31 cellular contexts compared by ENCODE assay signal in the genomic region with DNA sequence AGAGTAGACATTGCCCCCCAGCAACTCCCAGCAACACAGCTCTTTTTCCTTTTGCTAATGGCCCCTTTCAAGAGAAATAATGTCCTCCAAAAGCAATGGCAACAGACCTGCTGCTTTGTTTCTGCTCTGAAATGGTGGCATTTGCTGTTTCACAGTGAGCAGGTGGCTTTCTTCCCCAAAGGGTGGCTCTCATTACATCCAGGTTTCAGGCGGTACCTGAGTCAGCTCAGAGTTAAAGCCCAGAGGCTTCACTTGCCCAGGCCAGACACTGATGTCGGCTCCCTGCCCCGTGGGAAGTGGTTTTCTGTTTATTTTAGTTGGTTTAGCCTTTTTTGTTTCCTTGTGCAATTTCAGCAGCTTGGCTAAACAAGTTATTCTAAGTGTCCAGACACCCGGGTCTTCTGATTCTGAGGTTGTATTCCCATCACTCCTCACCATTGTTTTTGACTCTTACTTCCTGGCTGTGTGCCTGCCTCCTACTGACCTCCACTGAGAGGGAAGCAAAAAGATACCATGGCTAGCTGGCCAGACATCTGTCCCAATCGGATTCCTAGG. TPM values are rescaled to one million over a fixed set of nuclear protein-coding genes. Genes with fewer than 3 reads are reported as not detected.
DNase-seq lines count a peak whose midpoint lies in the region; ATAC-seq, FAIRE-seq and TF ChIP-seq lines count a peak whose summit lies in the region.
"Had no signal": no experiment of that assay in that cellular context is flagged by ENCODE, and none has a peak within 500 bp of the region (broad histone marks: within the 10 kb centered on the region; RNA-seq: fewer than 3 reads in every experiment).

No MANE protein-coding gene starts in this region.

- TF ChIP-seq CTCF in OCI-LY1 (IDR thresholded peaks at IDR 0.05; ENCODE audit: low read length) (no peak), H1 (IDR thresholded peaks at IDR 0.05; ENCODE audit: control extremely low read depth in 1 of 3, insufficient read depth in 1 of 3, low read depth in 1 of 3, low read length in 3 of 3) (no peak), thyroid gland (IDR thresholded peaks at IDR 0.05) (no peak)

- H3K4me3 Mint-ChIP-seq in activated T-helper 17 cell treated with anti-CD3 and anti-CD28 coated beads, Interleukin-2, amount 50 U/mL, for 72 hours = no peak overlapping the region
- H3K4me3 Mint-ChIP-seq: activated CD4-positive, alpha-beta T cell treated with anti-CD3 and anti-CD28 coated beads, Interleukin-2, amount 10 ng/mL, durations not matched to agents 24 days and 14 days; activated naive CD4-positive, alpha-beta T cell treated with anti-CD3 and anti-CD28 coated beads, Interleukin-2, amount 10 ng/mL, durations not matched to agents 7 days and 5 days; CD8-positive, alpha-beta T cell; naive B cell; T-helper 2 cell treated with Interferon-gamma antibody and Interleukin-4, amounts not matched to agents 5 μg/mL and 100 μg/mL, for 36 hours had no signal

- no peak overlapping the region for H2BK120ac ChIP-seq in H1 (replicated peaks; ENCODE audit: low read depth, low read length)

- no peaks in the 10 kb centered on the region for H3K9me3 Mint-ChIP-seq in activated T-helper 17 cell treated with anti-CD3 and anti-CD28 coated beads, Interleukin-2, amount 50 U/mL, for 72 hours
- H3K9me3 Mint-ChIP-seq: activated CD4-positive, alpha-beta T cell treated with anti-CD3 and anti-CD28 coated beads, Interleukin-2, amount 10 ng/mL, durations not matched to agents 24 days and 14 days; activated naive CD4-positive, alpha-beta T cell treated with anti-CD3 and anti-CD28 coated beads, Interleukin-2, amount 10 ng/mL, durations not matched to agents 7 days and 5 days; CD8-positive, alpha-beta T cell; naive B cell; T-helper 2 cell treated with Interferon-gamma antibody and Interleukin-4, amounts not matched to agents 5 μg/mL and 100 μg/mL, for 36 hours had no signal

- no peak overlapping the region for H4K5ac ChIP-seq in H1 (ENCODE audit: insufficient read length, low read depth, low read length)

- H3K4me3 ChIP-seq in OCI-LY1 (ENCODE audit: low read depth, low read length, poor library complexity, severe bottlenecking) (no peak overlapping the region), H1 (ENCODE audit: extremely low read depth in 1 of 4, insufficient read depth in 2 of 4, low read depth in 3 of 4, low read length in 4 of 4) (no peak overlapping the region), thyroid gland (replicated peaks in 1 of 3) (no peak overlapping the region)
- H3K4me3 ChIP-seq: A549, gastroesophageal sphincter, left lung, smooth muscle cell had no signal

- TF ChIP-seq RAD21 in H1 (IDR thresholded peaks at IDR 0.05 in 1 of 2, conservative IDR thresholded peaks at IDR 0.05 in 1 of 2; ENCODE audit: low read depth in 2 of 2, low read length in 2 of 2) = no peak

- 93% methylated on average over 5 of the region's 5 CpGs; no CpG with 5 or more reads in 1 of the 2 experiments for WGBS in H1 (ENCODE audit: extremely low coverage in 1 of 2, insufficient coverage in 1 of 2, insufficient read length in 1 of 2, insufficient replicate concordance in 2 of 2, low coverage in 1 of 2, low lambda C conversion rate in 2 of 2, missing lambda C conversion rate in 1 of 2), 2 experiments
- 31 to 34% methylated on average over 5 of the region's 5 CpGs for WGBS in thyroid gland, 2 donors

- H4K8ac ChIP-seq in H1 (ENCODE audit: extremely low read depth, insufficient read depth, low read length) = peak overlapping the region; percentile 7; the same call in 1 of the 2 replicates

- H2AK5ac ChIP-seq in H1 (ENCODE audit: low read depth, low read length) = no peak overlapping the region

- H3K14ac ChIP-seq in H1 (ENCODE audit: insufficient read length) = no peak overlapping the region

- no peak overlapping the region for H4K91ac ChIP-seq in H1 (replicated peaks; ENCODE audit: insufficient read length, low read length)

- no peak for TF ChIP-seq POLR2A in H1 (IDR thresholded peaks at IDR 0.05; ENCODE audit: control extremely low read depth in 1 of 2, low read depth in 2 of 2, low read length in 2 of 2)
- no peak for TF ChIP-seq POLR2A in thyroid gland (IDR thresholded peaks at IDR 0.05)

- H3K4me2 ChIP-seq in OCI-LY1 (ENCODE audit: low read length) = no peak overlapping the region
- no peak overlapping the region for H3K4me2 ChIP-seq in H1 (ENCODE audit: insufficient read depth in 1 of 2, low read depth in 2 of 2, low read length in 2 of 2)
- H3K4me2 ChIP-seq: A549, SK-N-SH, smooth muscle cell had no signal

- no peaks in the 10 kb centered on the region for H3K4me1 Mint-ChIP-seq in activated T-helper 17 cell treated with anti-CD3 and anti-CD28 coated beads, Interleukin-2, amount 50 U/mL, for 72 hours
- H3K4me1 Mint-ChIP-seq: activated CD4-positive, alpha-beta T cell treated with anti-CD3 and anti-CD28 coated beads, Interleukin-2, amount 10 ng/mL, durations not matched to agents 24 days and 14 days; activated naive CD4-positive, alpha-beta T cell treated with anti-CD3 and anti-CD28 coated beads, Interleukin-2, amount 10 ng/mL, durations not matched to agents 7 days and 5 days; naive B cell had no signal

- no peak overlapping the region for H3K27ac ChIP-seq in OCI-LY1 (ENCODE audit: low read depth, low read length, poor library complexity, severe bottlenecking)
- no peak overlapping the region for H3K27ac ChIP-seq in H1 (ENCODE audit: low read depth, low read length)
- no peak overlapping the region for H3K27ac ChIP-seq in thyroid gland
- H3K27ac ChIP-seq: A549, gastroesophageal sphincter, left lung, RWPE1, VCaP had no signal

- H3K9ac ChIP-seq in OCI-LY1 (ENCODE audit: low read length) (no peak overlapping the region), H1 (replicated peaks in 1 of 4; ENCODE audit: extremely low read depth in 1 of 4, low read depth in 3 of 4, low read length in 3 of 4) (no peak overlapping the region)
- H3K9ac ChIP-seq: SK-N-SH had no signal

- no peak overlapping the region for H2BK20ac ChIP-seq in H1 (ENCODE audit: low read length)

- no peaks in the 10 kb centered on the region; the same call in 1 of the 2 replicates for H3K79me1 ChIP-seq in H1 (ENCODE audit: low read depth, low read length)

- no peak overlapping the region for H2BK5ac ChIP-seq in H1 (ENCODE audit: low read depth, low read length)

- H2BK12ac ChIP-seq in H1 (ENCODE audit: low read depth, low read length) = no peak overlapping the region

- no peaks in the 10 kb centered on the region for H3K9me2 ChIP-seq in OCI-LY1 (ENCODE audit: low read depth, low read length)
- H3K9me2 ChIP-seq: SK-N-SH had no signal

- H3K23ac ChIP-seq in H1 (ENCODE audit: insufficient read length) = no peak overlapping the region

- H3K9me3 ChIP-seq in OCI-LY1 (ENCODE audit: low read length) (no peaks in the 10 kb centered on the region), H1 (ENCODE audit: insufficient read depth in 2 of 2, low read depth in 1 of 2, low read length in 1 of 2) (no peaks in the 10 kb centered on the region), thyroid gland (no peaks in the 10 kb centered on the region)
- H3K9me3 ChIP-seq: A549, gastroesophageal sphincter, left lung, SK-N-SH had no signal

- H3K36me3 Mint-ChIP-seq in activated T-helper 17 cell treated with anti-CD3 and anti-CD28 coated beads, Interleukin-2, amount 50 U/mL, for 72 hours (ENCODE audit: low read depth) = no peaks in the 10 kb centered on the region
- H3K36me3 Mint-ChIP-seq: activated naive CD4-positive, alpha-beta T cell treated with anti-CD3 and anti-CD28 coated beads, Interleukin-2, amount 10 ng/mL, durations not matched to agents 7 days and 5 days; CD8-positive, alpha-beta T cell; naive B cell had no signal

- H3K23me2 ChIP-seq in H1 (ENCODE audit: low read depth, low read length) = no peaks in the 10 kb centered on the region

- FAIRE-seq in H1 (lab: Jason Lieb, UNC) = no peak
- FAIRE-seq: A549 had no signal

- no peak for TF ChIP-seq EP300 in H1 (IDR thresholded peaks at IDR 0.05; ENCODE audit: borderline replicate concordance in 1 of 2, low read depth in 2 of 2, low read length in 2 of 2)

- no peak overlapping the region for H3K18ac ChIP-seq in H1 (ENCODE audit: extremely low read depth, low read length)

- no peaks in the 10 kb centered on the region for H3K27me3 ChIP-seq in OCI-LY1 (ENCODE audit: insufficient read depth, low read length)
- no peaks in the 10 kb centered on the region for H3K27me3 ChIP-seq in H1 (replicated peaks in 1 of 4; ENCODE audit: control insufficient read depth in 3 of 4, extremely low read depth in 1 of 4, insufficient read depth in 3 of 4, low read length in 3 of 4)
- H3K27me3 ChIP-seq in thyroid gland = no peaks in the 10 kb centered on the region
- H3K27me3 ChIP-seq: gastroesophageal sphincter, left lung had no signal

- H3K56ac ChIP-seq in H1 (replicated peaks; ENCODE audit: insufficient read length, low read depth, low read length) = no peak overlapping the region

- no peak overlapping the region for H2BK15ac ChIP-seq in H1 (ENCODE audit: low read length)

- no peaks in the 10 kb centered on the region for H3K27me3 Mint-ChIP-seq in activated T-helper 17 cell treated with anti-CD3 and anti-CD28 coated beads, Interleukin-2, amount 50 U/mL, for 72 hours

- no peak for ATAC-seq in activated T-helper 17 cell treated with anti-CD3 and anti-CD28 coated beads, Interleukin-2, amount 50 U/mL, for 72 hours (replicated peaks)
- ATAC-seq: CD8-positive, alpha-beta T cell; gastroesophageal sphincter; left lung had no signal

- H3K36me3 ChIP-seq in OCI-LY1 (ENCODE audit: insufficient read depth, low read length) = no peaks in the 10 kb centered on the region
- no peaks in the 10 kb centered on the region for H3K36me3 ChIP-seq in H1 (ENCODE audit: control insufficient read depth in 2 of 4, insufficient read depth in 4 of 4, low read length in 3 of 4)
- no peaks in the 10 kb centered on the region for H3K36me3 ChIP-seq in thyroid gland
- H3K36me3 ChIP-seq: gastroesophageal sphincter, left lung had no signal

- intact Hi-C loops in thyroid gland (cut with DNase I) = no loop called here

- no peaks in the 10 kb centered on the region for H3F3A ChIP-seq in OCI-LY1 (ENCODE audit: insufficient read depth, low read length)

- CTCF ChIA-PET in H1 (lab: Charles Lee; ENCODE audit: partially characterized antibody) = interaction anchor here (0.6 to 1.6 kb wide), 6 partner anchors 9 to 1051 kb away, joined by 3 to 7 read pairs (median 3); no protein-coding TSS in a partner anchor

- no peaks in the 10 kb centered on the region for H3K79me2 ChIP-seq in OCI-LY1 (ENCODE audit: insufficient read depth, low read length)
- H3K79me2 ChIP-seq in H1 (ENCODE audit: control insufficient read depth in 1 of 2, insufficient read depth in 2 of 2, low read length in 2 of 2) = no peaks in the 10 kb centered on the region

- H3K4ac ChIP-seq in H1 (replicated peaks; ENCODE audit: insufficient read length, low read depth, low read length) = no peak overlapping the region

- peak; percentile 4 for DNase-seq in NCI-H748 (lab: John Stamatoyannopoulos, UW; ENCODE audit: unreplicated experiment)
- no peak for DNase-seq in NCI-H748 treated with DMSO at 0.1 percent for 48 hours (lab: John Stamatoyannopoulos, UW)
- no peak for DNase-seq in H1 (ENCODE audit: low read depth in 1 of 2, low spot score in 2 of 2)
- DNase-seq in thyroid gland = peak; percentile 12 to 18
- no peak for DNase-seq in SKM-1 treated with dmso at 0.1 percent for 144 hours (lab: John Stamatoyannopoulos, UW; ENCODE audit: unreplicated experiment)
- DNase-seq in DMS114 treated with DMSO at 0.1 percent for 48 hours (lab: John Stamatoyannopoulos, UW; ENCODE audit: unreplicated experiment) = no peak
- DNase-seq: activated CD4-positive, alpha-beta T cell treated with anti-CD3 and anti-CD28 coated beads, Interleukin-2, amount 10 ng/mL, durations not matched to agents 24 days and 14 days; activated naive CD4-positive, alpha-beta T cell treated with anti-CD3 and anti-CD28 coated beads, Interleukin-2, amount 10 ng/mL, durations not matched to agents 7 days and 5 days; activated T-cell treated with anti-CD3 and anti-CD28 coated beads, Interleukin-2, amount 50 U/mL, for 48 hours; CD8-positive, alpha-beta T cell; effector CD8-positive, alpha-beta T cell; H7; hippocampal formation; KG1; left lung; naive B cell; NCI-H1694 treated with DMSO at 0.1 percent for 48 hours; NCI-H510A treated with DMSO at 0.1 percent for 48 hours; retina; SK-N-SH had no signal

- peak overlapping the region; percentile 90 for H2AFZ ChIP-seq in OCI-LY1 (ENCODE audit: low read length)
- H2AFZ ChIP-seq in H1 (ENCODE audit: low read length) = peak overlapping the region; percentile 10; the same call in 1 of the 2 replicates

- H3K4me1 ChIP-seq in OCI-LY1 (ENCODE audit: insufficient read depth, low read length, severe bottlenecking) (peaks cover 18% of the 10 kb centered on the region), H1 (replicated peaks in 1 of 4; ENCODE audit: control insufficient read depth in 3 of 4, insufficient read depth in 4 of 4, low read length in 3 of 4) (no peaks in the 10 kb centered on the region), thyroid gland (peaks cover 0 to 4% of the 10 kb centered on the region in 2 donors)
- H3K4me1 ChIP-seq: A549, gastroesophageal sphincter, left lung had no signal

- no peaks in the 10 kb centered on the region for H4K20me1 ChIP-seq in OCI-LY1 (ENCODE audit: insufficient read depth, low read length)
- H4K20me1 ChIP-seq in H1 (replicated peaks in 1 of 2; ENCODE audit: control insufficient read depth in 1 of 2, insufficient read depth in 2 of 2, low read length in 2 of 2) = no peaks in the 10 kb centered on the region

- no peak overlapping the region for H3K27ac Mint-ChIP-seq in activated T-helper 17 cell treated with anti-CD3 and anti-CD28 coated beads, Interleukin-2, amount 50 U/mL, for 72 hours
- H3K27ac Mint-ChIP-seq: activated CD4-positive, alpha-beta T cell treated with anti-CD3 and anti-CD28 coated beads, Interleukin-2, amount 10 ng/mL, durations not matched to agents 24 days and 14 days; activated naive CD4-positive, alpha-beta T cell treated with anti-CD3 and anti-CD28 coated beads, Interleukin-2, amount 10 ng/mL, durations not matched to agents 7 days and 5 days; CD8-positive, alpha-beta T cell; T-helper 2 cell treated with Interferon-gamma antibody and Interleukin-4, amounts not matched to agents 5 μg/mL and 100 μg/mL, for 36 hours had no signal

- POLR2A ChIA-PET in H1 (lab: Charles Lee; ENCODE audit: partially characterized antibody) = interaction anchor here (0.9 to 1.9 kb wide), 2 partner anchors 9 to 92 kb away, joined by 4 to 7 read pairs; a partner anchor contains a TSS

RNA-seq across cellular contexts. Expression of a gene that starts 7.8 kb away (rescaled TPM):
- total RNA-seq in H1 (2021; fragmentation: NEBNext Ultra II Directional; extraction: Animal tissue kit (Norgen Biotek cat#: 25700)) = 0.21 and 0.39 TPM in 2 replicates
- 1.0 and 1.1 TPM in 2 replicates for polyA plus RNA-seq in H1 (2011; rRNA removed)
- polyA plus RNA-seq in H1 (2011; cell fraction: cytosol; rRNA removed) = 1.1 TPM
- polyA plus RNA-seq in H1 (2011; cell fraction: nucleus; rRNA removed) = 0.50 TPM
- 0.24 to 0.79 TPM (median 0.55 TPM) in 4 replicates for polyA plus RNA-seq in H1 (2012, experiment 1 of 2)
- polyA plus RNA-seq in H1 (2012, experiment 2 of 2) = 0.56 TPM
- polyA plus RNA-seq in H1 (2013, experiment 1 of 2) = 0.39 TPM
- polyA plus RNA-seq in H1 (2013, experiment 2 of 2) = 0.44 TPM
- polyA minus RNA-seq in H1 (2011; rRNA and poly(A)+ RNA removed) = 0.12 and 0.32 TPM in 2 replicates
- polyA minus RNA-seq in H1 (2011; cell fraction: cytosol; rRNA and poly(A)+ RNA removed) = not detected
- polyA minus RNA-seq in H1 (2011; cell fraction: nucleus; rRNA and poly(A)+ RNA removed) = 2.4 TPM
- total RNA-seq in thyroid gland = not detected
- total RNA-seq in activated T-helper 17 cell treated with anti-CD3 and anti-CD28 coated beads, Interleukin-2, amount 50 U/mL, for 72 hours = not detected
- total RNA-seq: activated CD4-positive, alpha-beta T cell treated with anti-CD3 and anti-CD28 coated beads, Interleukin-2, amount 10 ng/mL, durations not matched to agents 24 days and 14 days; CD8-positive, alpha-beta T cell; H7; HT-29; left lung; omental fat pad; smooth muscle cell; ureter had no signal

Comparison
In these comparisons a context has a peak if more than half of its experiments do, and no peak if none do; other contexts are left out.
1. DNase-seq: peak in NCI-H748 (single experiment) and thyroid gland (2 of 2); none in NCI-H748 treated with DMSO at 0.1 percent for 48 hours (single experiment), H1 (0 of 2), SKM-1 treated with dmso at 0.1 percent for 144 hours (single experiment) and DMS114 treated with DMSO at 0.1 percent for 48 hours (single experiment).